Comparison of ENCODE assay signal across 27 cellular contexts in genomic region chr5:176998828-176999227, GRCh38.
"Had no signal": no experiment of that assay in that cellular context is flagged by ENCODE, and none has a peak within 500 bp of the region (broad histone marks: within the 10 kb centered on the region; RNA-seq: fewer than 3 reads in every experiment).

No MANE protein-coding gene starts in this region.

- H2AFZ ChIP-seq: neural progenitor cell had no signal

- H3K4me3 ChIP-seq: left lung, lower lobe of right lung, neural progenitor cell, ovary, skin epidermis, tibial nerve, uterus had no signal

- H3K27ac ChIP-seq: left lung, lower lobe of right lung, neural progenitor cell, ovary, skin epidermis, tibial nerve, uterus had no signal

- H3K36me3 ChIP-seq: left lung, lower lobe of right lung, ovary, uterus had no signal

- H3K4me2 ChIP-seq: neural progenitor cell had no signal

- H3K9me3 ChIP-seq: left lung, ovary, uterus had no signal

- FAIRE-seq: islet of Langerhans, kidney had no signal

- H3K27me3 ChIP-seq: left lung, neural progenitor cell, ovary, tibial nerve, uterus had no signal

- ATAC-seq: left colon; natural killer cell; right cardiac atrium; sciatic nerve; stimulated activated memory B cell treated with anti-CD40 and anti-IgM and Interleukin-4, amounts not matched to agents 10 μg/mL and 1 μg/mL and 100 μg/mL, for 72 hours; stimulated activated naive CD8-positive, alpha-beta T cell treated with anti-CD3 and anti-CD28 coated beads, Interleukin-15, amount 100 ng/mL, for 72 hours had no signal

- DNase-seq: hypothalamus; immature natural killer cell; kidney; left colon; mammary epithelial cell; mesenchymal stem cell; naive B cell; natural killer cell; nephron progenitor cell; ovary; right cardiac atrium; stimulated activated CD4-positive, alpha-beta T cell treated with anti-CD3 and anti-CD28 coated beads, Interleukin-12 subunit alpha, Interleukin-12 subunit beta, amount 100 ng/mL, for 4 hours; stimulated activated CD4-positive, alpha-beta T cell treated with anti-CD3 and anti-CD28 coated beads, Interleukin-15, amount 100 ng/mL, for 24 hours; stimulated activated CD4-positive, alpha-beta T cell treated with anti-CD3 and anti-CD28 coated beads, Interleukin-2, amount 100 ng/mL, for 24 hours; stimulated activated CD4-positive, alpha-beta T cell treated with anti-CD3 and anti-CD28 coated beads, Interleukin-4, amount 100 ng/mL, for 1 hour; stimulated activated naive CD4-positive, alpha-beta T cell treated with Interleukin-2 at 50 U/mL for 16 hours; stimulated activated naive CD8-positive, alpha-beta T cell treated with anti-CD3 and anti-CD28 coated beads, Interleukin-15, amount 100 ng/mL, for 72 hours; substantia nigra; uterus had no signal

- H3K9ac ChIP-seq: neural progenitor cell had no signal
